In genomic region chr16:73545713-73546112, GRCh38 we compare ENCODE assay signal across 16 cellular contexts.
DNase-seq lines count a peak whose midpoint lies in the region; ATAC-seq and TF ChIP-seq lines count a peak whose summit lies in the region.
"Had no signal": no experiment of that assay in that cellular context is flagged by ENCODE, and none has a peak within 500 bp of the region (broad histone marks: within the 10 kb centered on the region; RNA-seq: fewer than 3 reads in every experiment).

No MANE protein-coding gene starts in this region.

- H3K27me3 ChIP-seq in neuron (ENCODE audit: insufficient read depth, low read length): no peaks in the 10 kb centered on the region
- H3K27me3 ChIP-seq: SJCRH30 had no signal

- no peak for ATAC-seq in HG03457 (IDR thresholded peaks at IDR 0.05; ENCODE audit: unreplicated experiment)
- no peak for ATAC-seq in GM19023 (IDR thresholded peaks at IDR 0.05; ENCODE audit: unreplicated experiment)

- H3K4me3 ChIP-seq in neuron (ENCODE audit: low read length): peak overlapping the region; percentile 43
- H3K4me3 ChIP-seq: SJCRH30 had no signal

- no peaks in the 10 kb centered on the region for H3K9me3 ChIP-seq in neuron (ENCODE audit: low read length)
- H3K9me3 ChIP-seq: SJCRH30 had no signal

- peaks cover 0 to 2% (median 0%) of the 10 kb centered on the region in 5 experiments for H3K9me3 Mint-ChIP-seq in brain

- peaks cover 76% of the 10 kb centered on the region for H3K4me1 Mint-ChIP-seq in brain

- H3K27me3 Mint-ChIP-seq in brain: peaks cover 14% of the 10 kb centered on the region

- TF ChIP-seq CTCF in brain (conservative IDR thresholded peaks at IDR 0.05): no peak

- H3K36me3 ChIP-seq in neuron (ENCODE audit: insufficient read depth, low read length): no peaks in the 10 kb centered on the region
- H3K36me3 ChIP-seq: SJCRH30 had no signal

- H3K36me3 Mint-ChIP-seq in brain: no peaks in the 10 kb centered on the region

- DNase-seq in NCI-H146 (lab: John Stamatoyannopoulos, UW) (peak; percentile 13), NCI-H146 treated with DMSO at 0.1 percent for 48 hours (lab: John Stamatoyannopoulos, UW; ENCODE audit: unreplicated experiment) (no peak), COR-L47 (lab: John Stamatoyannopoulos, UW) (peak; percentile 52)
- DNase-seq: AML-193, DMS53, GDM1, Kasumi-1, NCI-H1436 treated with DMSO at 0.1 percent for 48 hours, NCI-H2029 treated with DMSO at 0.1 percent for 48 hours, OCI-M1, SJCRH30 had no signal

- no peak overlapping the region for H2AFZ ChIP-seq in neuron (ENCODE audit: low read depth, low read length)

- H3K4me1 ChIP-seq in neuron (ENCODE audit: insufficient read depth, low read length): peaks cover 78% of the 10 kb centered on the region
- H3K4me1 ChIP-seq: SJCRH30 had no signal

- H3K27ac Mint-ChIP-seq in brain: peak overlapping the region in 3 of 5 experiments; percentile 10 to 94 (median 85)
- H3K27ac Mint-ChIP-seq: T-helper 1 cell treated with Interleukin-12 subunit alpha and Interleukin-12 subunit beta and Interleukin-4 antibody, amounts not matched to agents 30 μg/mL and 1 μg/mL, for 36 hours had no signal

- peak overlapping the region; percentile 60 to 80 (median 73) for H3K4me3 Mint-ChIP-seq in brain
- H3K4me3 Mint-ChIP-seq: T-helper 1 cell treated with Interleukin-12 subunit alpha and Interleukin-12 subunit beta and Interleukin-4 antibody, amounts not matched to agents 30 μg/mL and 1 μg/mL, for 36 hours had no signal
